In the genomic region with DNA sequence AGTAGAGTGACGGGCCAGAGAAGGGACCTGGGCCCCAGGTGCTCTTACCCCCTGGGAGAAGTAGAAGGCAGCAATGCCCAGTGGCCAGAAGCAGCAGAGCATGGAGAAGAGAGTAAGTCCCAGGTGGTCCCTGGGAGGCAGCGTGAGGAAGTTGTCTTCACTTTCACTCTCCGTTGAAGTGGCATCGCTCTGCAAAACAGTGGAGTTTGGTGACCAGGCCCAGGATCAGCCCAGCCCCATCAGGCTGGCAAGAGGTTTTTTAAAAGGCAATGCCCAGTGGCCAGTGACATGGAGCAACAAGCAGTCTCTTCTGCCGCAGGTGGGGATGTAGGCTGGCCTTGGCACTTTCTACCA, we compare ENCODE assay signal across 17 cellular contexts. TPM values are rescaled to one million over a fixed set of nuclear protein-coding genes. Genes with fewer than 3 reads are reported as not detected.
DNase-seq lines count a peak whose midpoint lies in the region; ATAC-seq and TF ChIP-seq lines count a peak whose summit lies in the region.
"Had no signal": no experiment of that assay in that cellular context is flagged by ENCODE, and none has a peak within 500 bp of the region (broad histone marks: within the 10 kb centered on the region; RNA-seq: fewer than 3 reads in every experiment).

No MANE protein-coding gene starts in this region.

- H3K36me3 ChIP-seq in heart right ventricle, result no peaks in the 10 kb centered on the region

- H3K4me1 ChIP-seq in heart right ventricle, result peaks cover 0 to 2% (median 0%) of the 10 kb centered on the region in 9 donors

- H3K4me3 Mint-ChIP-seq in WTC11, result no peak overlapping the region
- H3K4me3 Mint-ChIP-seq: CD14-positive monocyte; CD8-positive, alpha-beta T cell; GM23338; H9 had no signal

- no peaks in the 10 kb centered on the region for H3K36me3 Mint-ChIP-seq in WTC11
- H3K36me3 Mint-ChIP-seq: CD14-positive monocyte; CD8-positive, alpha-beta T cell had no signal

- H3K4me1 Mint-ChIP-seq in WTC11, result peaks cover 5% of the 10 kb centered on the region

- TF ChIP-seq CTCF in heart right ventricle (IDR thresholded peaks at IDR 0.05) (no peak), WTC11 (IDR thresholded peaks at IDR 0.05) (no peak)

- H3K27me3 Mint-ChIP-seq in WTC11 (ENCODE audit: low read depth), result peaks cover 2% of the 10 kb centered on the region; the same call in 1 of the 2 replicates

- no peak overlapping the region for H3K27ac ChIP-seq in heart right ventricle

- CTCF ChIA-PET in WTC11 (lab: Charles Lee), result interaction anchor here (0.6 to 0.7 kb wide), 2 partner anchors 98 to 163 kb away, joined by 3 to 7 read pairs; no protein-coding TSS in a partner anchor

- WGBS in heart right ventricle, 2 donors, result 89 to 96% methylated on average over 5 of the region's 5 CpGs

- POLR2A ChIA-PET in WTC11 (lab: Charles Lee), result no interaction called here

- intact Hi-C loops in cardiac septum (cut with DNase I), result no loop called here
- intact Hi-C loops in heart right ventricle (cut with DNase I), result no loop called here

- H3K27me3 ChIP-seq in heart right ventricle, result peaks cover 0 to 41% (median 11%) of the 10 kb centered on the region in 7 donors

- no peak overlapping the region for H3K4me3 ChIP-seq in heart right ventricle
- H3K4me3 ChIP-seq: GM23338 had no signal

- no peaks in the 10 kb centered on the region for H3K9me3 Mint-ChIP-seq in WTC11
- H3K9me3 Mint-ChIP-seq: CD14-positive monocyte; CD8-positive, alpha-beta T cell; GM23338; H9 had no signal

- 0 out of 2 replicates have a peak overlapping the region, but pooled peaks have one; percentile 49 for H3K27ac Mint-ChIP-seq in WTC11
- H3K27ac Mint-ChIP-seq: CD8-positive, alpha-beta T cell; GM23338; H9 had no signal

- ATAC-seq in heart right ventricle (no peak), WTC11 (no peak), HG03108 (IDR thresholded peaks at IDR 0.05; ENCODE audit: unreplicated experiment) (no peak)
- ATAC-seq: CD8-positive, alpha-beta T cell; GM23338; HepG2 had no signal

- DNase-seq in cardiac septum (ENCODE audit: low spot score) (peak; percentile 63), heart right ventricle (no peak), WTC11 (ENCODE audit: low spot score) (no peak), mesenteric fat pad (ENCODE audit: low spot score) (peak; percentile 75), NCI-H146 (lab: John Stamatoyannopoulos, UW) (no peak)
- DNase-seq in activated CD4-positive, alpha-beta T cell treated with anti-CD3 and anti-CD28 coated beads, Interleukin-2, amount 50 U/mL, for 1 hour, result no peak
- DNase-seq: 8988T; CD8-positive, alpha-beta T cell; COR-L47; DMS153; DMS79 treated with DMSO at 0.1 percent for 48 hours; EL; H9 had no signal

- no peaks in the 10 kb centered on the region for H3K9me3 ChIP-seq in heart right ventricle

TF ChIP-seq in WTC11, 78 proteins besides CTCF, POLR2A, EP300 and RAD21:
- TF ChIP-seq ZNF232 (CRISPR knock-in tag; IDR thresholded peaks at IDR 0.05) (no peak), ZNF512 (CRISPR knock-in tag; IDR thresholded peaks at IDR 0.05; ENCODE audit: borderline replicate concordance) (no peak), ARID4B (CRISPR knock-in tag; IDR thresholded peaks at IDR 0.05; ENCODE audit: borderline replicate concordance) (no peak), SMAD4 (CRISPR knock-in tag; IDR thresholded peaks at IDR 0.05) (no peak), ATF3 (CRISPR knock-in tag; conservative IDR thresholded peaks at IDR 0.05) (no peak), ETV6 (CRISPR knock-in tag; IDR thresholded peaks at IDR 0.05) (no peak), SOX15 (CRISPR knock-in tag; IDR thresholded peaks at IDR 0.05) (no peak), ZNF138 (CRISPR knock-in tag; conservative IDR thresholded peaks at IDR 0.05) (no peak), FOXP1 (CRISPR knock-in tag; IDR thresholded peaks at IDR 0.05; ENCODE audit: borderline replicate concordance) (no peak), ZNF671 (CRISPR knock-in tag; IDR thresholded peaks at IDR 0.05) (no peak), ZNF423 (CRISPR knock-in tag; IDR thresholded peaks at IDR 0.05) (no peak), ZSCAN18 (CRISPR knock-in tag; IDR thresholded peaks at IDR 0.05) (no peak), SMAD3 (CRISPR knock-in tag; IDR thresholded peaks at IDR 0.05; ENCODE audit: borderline replicate concordance) (no peak)

RNA-seq across cellular contexts. Expression of gene SYNDIG1L, which starts 18.2 kb away (rescaled TPM):
- total RNA-seq in cardiac septum, result not detected
- under 1 TPM in 5 of 10 donors, not detected in 5; 0.09 to 0.15 (median 0.15) TPM for total RNA-seq in heart right ventricle
- polyA plus RNA-seq in heart right ventricle, result under 1 TPM in 1 of 2 donors, not detected in 1; 0.03 TPM
- total RNA-seq in WTC11 (2021), result 1.4 to 1.9 TPM (median 1.5 TPM) in 3 replicates
- not detected for total RNA-seq in mesenteric fat pad
- total RNA-seq: CD8-positive, alpha-beta T cell; HepG2 had no signal
- polyA plus RNA-seq: CD14-positive monocyte had no signal

RNA-seq across cellular contexts. Expression of gene VRTN, which starts 59.5 kb away (rescaled TPM):
- total RNA-seq in cardiac septum, result not detected
- total RNA-seq in heart right ventricle, result not detected
- not detected for polyA plus RNA-seq in heart right ventricle
- 106 to 130 TPM (median 128 TPM) in 3 replicates for total RNA-seq in WTC11 (2021)
- total RNA-seq in mesenteric fat pad, result not detected
- total RNA-seq: CD8-positive, alpha-beta T cell; HepG2 had no signal
- polyA plus RNA-seq: CD14-positive monocyte, HepG2 had no signal

Comparison
In these comparisons a context has a peak if more than half of its experiments do, and no peak if none do; other contexts are left out.
1. DNase-seq: peak in cardiac septum (single experiment) and mesenteric fat pad (single experiment); none in heart right ventricle (0 of 2), WTC11 (single experiment), activated CD4-positive, alpha-beta T cell treated with anti-CD3 and anti-CD28 coated beads, Interleukin-2, amount 50 U/mL, for 1 hour (single experiment) and NCI-H146 (single experiment).
2. RNA of gene VRTN, which starts 59.5 kb away (total RNA-seq): 106 to 130 TPM in WTC11; not detected in cardiac septum (single experiment), not detected in heart right ventricle and not detected in mesenteric fat pad (single experiment); every median in the first group is over 100 times any median in the second.